ENCODE assay signal across 18 cellular contexts in genomic region chr1:147605591-147605990, GRCh38.
"Had no signal": no experiment of that assay in that cellular context is flagged by ENCODE, and none has a peak within 500 bp of the region (broad histone marks: within the 10 kb centered on the region; RNA-seq: fewer than 3 reads in every experiment).

No MANE protein-coding gene starts in this region.

- H3K4me2 ChIP-seq: hepatocyte had no signal

- H3K4me3 Mint-ChIP-seq: activated naive CD8-positive, alpha-beta T cell; dendritic cell treated with granulocyte-macrophage colony-stimulating factor and Interleukin-4, amounts not matched to agents 40 ng/mL and 50 ng/mL, for 4 days; natural killer cell; stimulated activated memory B cell treated with anti-CD40 and anti-IgM and Interleukin-4, amounts not matched to agents 10 μg/mL and 1 μg/mL and 100 μg/mL, for 72 hours; T-helper 17 cell had no signal

- H3K9me3 Mint-ChIP-seq: dendritic cell treated with granulocyte-macrophage colony-stimulating factor and Interleukin-4, amounts not matched to agents 40 ng/mL and 50 ng/mL, for 4 days; natural killer cell; stimulated activated memory B cell treated with anti-CD40 and anti-IgM and Interleukin-4, amounts not matched to agents 10 μg/mL and 1 μg/mL and 100 μg/mL, for 72 hours had no signal

- H3K27ac Mint-ChIP-seq: activated naive CD8-positive, alpha-beta T cell; dendritic cell treated with granulocyte-macrophage colony-stimulating factor and Interleukin-4, amounts not matched to agents 40 ng/mL and 50 ng/mL, for 4 days; natural killer cell; stimulated activated memory B cell treated with anti-CD40 and anti-IgM and Interleukin-4, amounts not matched to agents 10 μg/mL and 1 μg/mL and 100 μg/mL, for 72 hours; T-helper 17 cell had no signal

- H3K4me3 ChIP-seq: breast epithelium, esophagus squamous epithelium, hepatocyte, ovary, spleen had no signal

- H3K36me3 ChIP-seq: breast epithelium, ovary had no signal

- H3K27me3 Mint-ChIP-seq: activated naive CD8-positive, alpha-beta T cell; stimulated activated memory B cell treated with anti-CD40 and anti-IgM and Interleukin-4, amounts not matched to agents 10 μg/mL and 1 μg/mL and 100 μg/mL, for 72 hours; T-helper 17 cell had no signal

- H3K27ac ChIP-seq: breast epithelium, hepatocyte, ovary, spleen, VCaP had no signal

- DNase-seq: activated CD4-positive, alpha-beta T cell treated with anti-CD3 and anti-CD28 coated beads, Interleukin-2, amount 50 U/mL, for 1 hour; activated CD4-positive, CD25-positive, alpha-beta regulatory T cell treated with anti-CD3 and anti-CD28 coated beads, Interleukin-2, amount 50 U/mL, for 72 hours; activated CD8-positive, alpha-beta memory T cell treated with anti-CD3 and anti-CD28 coated beads for 24 hours; activated gamma-delta T cell; effector CD8-positive, alpha-beta T cell; esophagus squamous epithelium; left cardiac atrium; natural killer cell; ovary; spleen; stimulated activated CD4-positive, alpha-beta T cell treated with anti-CD3 and anti-CD28 coated beads, Interleukin-4, amount 100 ng/mL, for 4 hours; T-helper 17 cell had no signal

- H3K27me3 ChIP-seq: breast epithelium, esophagus squamous epithelium, hepatocyte, ovary, spleen had no signal

- H3K9me3 ChIP-seq: breast epithelium, esophagus squamous epithelium, ovary, spleen had no signal

- H2AFZ ChIP-seq: hepatocyte had no signal
